In the genomic region with DNA sequence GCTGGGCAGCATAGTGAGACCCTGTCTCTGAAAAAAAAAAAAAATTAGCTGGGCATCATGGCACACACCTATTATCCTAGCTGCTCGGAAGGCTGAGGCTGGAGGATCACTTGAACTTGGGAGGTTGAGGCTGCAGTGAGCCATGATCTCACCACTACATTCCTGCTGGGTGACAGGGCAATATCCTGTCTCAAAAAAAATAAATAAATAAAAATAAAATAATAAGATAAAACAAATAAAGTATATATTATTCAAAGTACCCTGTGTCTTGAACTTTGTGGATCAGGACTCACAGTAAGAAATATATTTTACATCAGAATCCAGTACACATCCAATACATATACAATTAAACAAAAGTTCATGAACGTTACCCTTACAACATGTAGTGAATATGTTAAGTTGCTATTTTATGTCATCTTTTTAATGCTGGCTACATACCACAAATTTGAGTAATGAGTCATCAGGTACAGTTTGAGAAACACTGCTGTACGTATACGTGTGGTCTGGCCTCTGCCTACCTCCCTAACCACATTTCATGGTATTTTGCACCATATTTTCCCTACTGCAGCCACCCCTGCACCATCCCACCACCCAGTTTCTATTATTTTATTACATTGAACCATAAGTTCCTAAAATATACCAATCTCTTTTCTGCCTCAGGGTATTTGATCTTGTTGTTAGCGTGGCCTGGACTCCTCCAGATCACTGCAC, we compare ENCODE assay signal across 8 cellular contexts. TPM values are rescaled to one million over a fixed set of nuclear protein-coding genes. Genes with fewer than 3 reads are reported as not detected.
A peak's percentile ranks its signal among the peaks of the same experiment; 100 is the strongest.
DNase-seq lines count a peak whose midpoint lies in the region; ATAC-seq and TF ChIP-seq lines count a peak whose summit lies in the region.

No MANE protein-coding gene starts in this region.

- H3K79me2 ChIP-seq in OCI-LY7 (ENCODE audit: insufficient read depth, low read depth, low read length), result no peaks in the 10 kb centered on the region; the same call in 1 of the 2 replicates

- H4K20me1 ChIP-seq in OCI-LY7 (ENCODE audit: insufficient read depth, low read length), result no peaks in the 10 kb centered on the region

- H3K9me3 ChIP-seq in RWPE2 (ENCODE audit: severe bottlenecking) (no peaks in the 10 kb centered on the region), OCI-LY7 (ENCODE audit: low read length) (peaks cover 15% of the 10 kb centered on the region; the same call in 1 of the 2 replicates), tibial nerve (no peaks in the 10 kb centered on the region)

- H3K27me3 ChIP-seq in RWPE2 (ENCODE audit: insufficient read depth, poor library complexity, severe bottlenecking) (no peaks in the 10 kb centered on the region), tibial nerve (no peaks in the 10 kb centered on the region)

- no peaks in the 10 kb centered on the region for H3K9me2 ChIP-seq in OCI-LY7 (ENCODE audit: insufficient read depth, low read length)

- ATAC-seq in GM21576 (IDR thresholded peaks at IDR 0.05; ENCODE audit: unreplicated experiment) (peak; percentile 26), RWPE2 (ENCODE audit: low read depth) (peak; percentile 48)

- H3K27ac ChIP-seq in RWPE2 (ENCODE audit: poor library complexity, severe bottlenecking) (peak overlapping the region; percentile 90), OCI-LY7 (ENCODE audit: low read depth, low read length, poor library complexity, severe bottlenecking) (no peak overlapping the region), tibial nerve (no peak overlapping the region)

- H3K36me3 ChIP-seq in RWPE2 (ENCODE audit: low read depth) (peaks cover 3% of the 10 kb centered on the region; the same call in 1 of the 2 replicates), OCI-LY7 (ENCODE audit: insufficient read depth, low read length) (peaks cover 4% of the 10 kb centered on the region; the same call in 1 of the 2 replicates), tibial nerve (peaks cover 0 to 4% (median 0%) of the 10 kb centered on the region in 3 donors)

- no TSS peak for BruUV-seq in OCI-LY7 (replicated peaks; lab: Mats Ljungman, UMichigan)

- no peak for TF ChIP-seq EP300 in tibial nerve (IDR thresholded peaks at IDR 0.05)

- H2AFZ ChIP-seq in OCI-LY7 (ENCODE audit: low read length), result no peak overlapping the region

- TF ChIP-seq POLR2A in tibial nerve (IDR thresholded peaks at IDR 0.05), result no peak

- H3K4me2 ChIP-seq in OCI-LY7 (ENCODE audit: low read length), result no peak overlapping the region

- intact Hi-C loops in OCI-LY7 (cut with micrococcal nuclease; ENCODE audit: unreplicated experiment), result loop anchor here (10.0 kb wide), 2 partner anchors 332 to 432 kb away; a partner anchor contains a TSS

- DNase-seq in EL (peak; percentile 93), RWPE2 (ENCODE audit: low spot score) (no peak), fibroblast of the aortic adventitia (ENCODE audit: low read depth) (peak; percentile 87), SK-N-DZ (ENCODE audit: low spot score) (no peak), islet precursor cell (no peak), OCI-LY7 (ENCODE audit: low spot score) (no peak), tibial nerve (ENCODE audit: low spot score in 2 of 2) (no peak)

- no peak for TF ChIP-seq CTCF in RWPE2 (IDR thresholded peaks at IDR 0.05; ENCODE audit: poor library complexity, severe bottlenecking)
- no peak for TF ChIP-seq CTCF in fibroblast of the aortic adventitia (IDR thresholded peaks at IDR 0.05; ENCODE audit: insufficient read depth, low read length)
- no peak for TF ChIP-seq CTCF in OCI-LY7 (conservative IDR thresholded peaks at IDR 0.05; ENCODE audit: low read length)
- no peak for TF ChIP-seq CTCF in tibial nerve (IDR thresholded peaks at IDR 0.05)

- POLR2A ChIA-PET in OCI-LY7 (lab: Charles Lee), result interaction anchor here (0.5 to 1.7 kb wide), 2 partner anchors 12 to 433 kb away, joined by 3 to 5 read pairs; no protein-coding TSS in a partner anchor

- H3K4me1 ChIP-seq in RWPE2 (ENCODE audit: insufficient read depth, poor library complexity, severe bottlenecking) (peaks cover 50% of the 10 kb centered on the region), OCI-LY7 (ENCODE audit: insufficient read depth, low read length, poor library complexity, severe bottlenecking) (peaks cover 7% of the 10 kb centered on the region), tibial nerve (peaks cover 0 to 12% (median 0%) of the 10 kb centered on the region in 4 donors)

- 82 to 87% methylated on average over 5 of the region's 5 CpGs for WGBS in tibial nerve, 2 donors

- CTCF ChIA-PET in OCI-LY7 (lab: Charles Lee; ENCODE audit: unreplicated experiment), result no interaction called here

- H3K4me3 ChIP-seq in RWPE2 (ENCODE audit: severe bottlenecking) (no peak overlapping the region), fibroblast of the aortic adventitia (ENCODE audit: low read depth, low read length) (no peak overlapping the region), OCI-LY7 (ENCODE audit: low read depth, low read length, poor library complexity, severe bottlenecking) (no peak overlapping the region), tibial nerve (no peak overlapping the region)

RNA-seq across cellular contexts. Expression of a gene that starts 4.4 kb away (rescaled TPM):
- total RNA-seq in fibroblast of the aortic adventitia (ENCODE audit: low replicate concordance), result 36.0 and 61.6 TPM in 2 replicates
- 34.3 and 40.0 TPM in 2 replicates for polyA plus RNA-seq in SK-N-DZ (2014; cell fraction: cytosol; rRNA removed)
- 12.5 and 18.6 TPM in 2 replicates for polyA plus RNA-seq in SK-N-DZ (2014; cell fraction: nucleus; rRNA removed)
- 4.2 and 9.3 TPM in 2 replicates for total RNA-seq in OCI-LY7 (2014; rRNA removed; shearing (Covaris generic))
- 16.1 and 17.0 TPM in 2 replicates for total RNA-seq in OCI-LY7 (2022)
- total RNA-seq in tibial nerve, result 10 to 100 TPM in 2 of 4 donors, 1 to 10 TPM in 2; 8.2 to 26.2 (median 17.5) TPM

RNA-seq across cellular contexts. Expression of a gene that starts 4.8 kb away (rescaled TPM):
- total RNA-seq in fibroblast of the aortic adventitia (ENCODE audit: low replicate concordance), result 44.9 and 56.7 TPM in 2 replicates
- 8.4 and 11.6 TPM in 2 replicates for polyA plus RNA-seq in SK-N-DZ (2014; cell fraction: cytosol; rRNA removed)
- polyA plus RNA-seq in SK-N-DZ (2014; cell fraction: nucleus; rRNA removed), result 17.0 and 19.7 TPM in 2 replicates
- total RNA-seq in OCI-LY7 (2014; rRNA removed; shearing (Covaris generic)), result 4.9 and 7.1 TPM in 2 replicates
- 11.3 and 14.3 TPM in 2 replicates for total RNA-seq in OCI-LY7 (2022)
- 10 to 100 TPM; 17.8 to 36.0 (median 29.4) TPM for total RNA-seq in tibial nerve

Comparison
In these comparisons a context has a peak if more than half of its experiments do, and no peak if none do; other contexts are left out.
1. DNase-seq: peak in EL (single experiment) and fibroblast of the aortic adventitia (single experiment); none in RWPE2 (single experiment), SK-N-DZ (single experiment), islet precursor cell (single experiment), OCI-LY7 (single experiment) and tibial nerve (0 of 2).